ENCODE assay signal across 8 cellular contexts in genomic region chr6:90610291-90610670, GRCh38. TPM values are rescaled to one million over a fixed set of nuclear protein-coding genes. Genes with fewer than 3 reads are reported as not detected.
DNase-seq lines count a peak whose midpoint lies in the region; ATAC-seq and TF ChIP-seq lines count a peak whose summit lies in the region.

No MANE protein-coding gene starts in this region.

- H4K20me1 ChIP-seq in Karpas-422 (ENCODE audit: insufficient read depth, low read depth, low read length): no peaks in the 10 kb centered on the region

- DNase-seq in Calu3 (no peak), Karpas-422 (no peak), mesenchymal stem cell (no peak), vagina (ENCODE audit: extremely low spot score in 2 of 2) (no peak), NCI-H226 (no peak), HAP-1 (ENCODE audit: low spot score in 2 of 2) (no peak), NK-92 (lab: John Stamatoyannopoulos, UW; ENCODE audit: unreplicated experiment) (no peak)
- DNase-seq in central memory CD8-positive, alpha-beta T cell (ENCODE audit: low spot score in 2 of 2): no peak

- no peak for ATAC-seq in central memory CD8-positive, alpha-beta T cell (replicated peaks; ENCODE audit: extremely low read depth, poor library complexity, severe bottlenecking)

- H3K79me2 ChIP-seq in Karpas-422 (ENCODE audit: low read length): no peaks in the 10 kb centered on the region

- in situ Hi-C loops in HAP-1 (cut with MboI; ENCODE audit: low sequenced_read_pairs): no loop called here

- H3K4me1 ChIP-seq in Karpas-422 (ENCODE audit: low read length) (peaks cover 13% of the 10 kb centered on the region), mesenchymal stem cell (ENCODE audit: control insufficient read depth, insufficient read depth, low read depth, low read length) (peaks cover 8% of the 10 kb centered on the region), vagina (peaks cover 20% of the 10 kb centered on the region), HAP-1 (peaks cover 9% of the 10 kb centered on the region)

- no peaks in the 10 kb centered on the region for H3K79me1 ChIP-seq in mesenchymal stem cell (replicated peaks; ENCODE audit: low read length, poor library complexity, severe bottlenecking)

- H3K4me1 Mint-ChIP-seq in Calu3 (ENCODE audit: low read depth, unreplicated experiment): peaks cover 9% of the 10 kb centered on the region
- peaks cover 14% of the 10 kb centered on the region for H3K4me1 Mint-ChIP-seq in central memory CD8-positive, alpha-beta T cell

- H3K27me3 Mint-ChIP-seq in Calu3 (ENCODE audit: unreplicated experiment): peaks cover 51% of the 10 kb centered on the region
- peaks cover 97% of the 10 kb centered on the region for H3K27me3 Mint-ChIP-seq in central memory CD8-positive, alpha-beta T cell

- H3K9me3 ChIP-seq in Karpas-422 (ENCODE audit: low read length): no peaks in the 10 kb centered on the region
- H3K9me3 ChIP-seq in mesenchymal stem cell (ENCODE audit: control insufficient read depth, low read length): no peaks in the 10 kb centered on the region
- no peaks in the 10 kb centered on the region for H3K9me3 ChIP-seq in vagina
- no peaks in the 10 kb centered on the region for H3K9me3 ChIP-seq in HAP-1

- no peak overlapping the region for H2BK5ac ChIP-seq in mesenchymal stem cell (ENCODE audit: low read depth, low read length, poor library complexity, severe bottlenecking)

- H3K14ac ChIP-seq in mesenchymal stem cell (ENCODE audit: low read length in 2 of 2): no peak overlapping the region

- intact Hi-C loops in Calu3 (cut with micrococcal nuclease; ENCODE audit: unreplicated experiment) (no loop called here), vagina (cut with DNase I) (no loop called here)

- no peak overlapping the region for H2BK120ac ChIP-seq in mesenchymal stem cell (ENCODE audit: low read depth, low read length)

- H3K4ac ChIP-seq in mesenchymal stem cell (ENCODE audit: low read depth in 1 of 2, low read length in 2 of 2): no peak overlapping the region

- H3K4me3 ChIP-seq in Karpas-422 (ENCODE audit: low read length) (no peak overlapping the region), mesenchymal stem cell (ENCODE audit: insufficient read depth in 1 of 2, low read depth in 1 of 2, low read length in 2 of 2) (peak overlapping the region in 1 of 2 experiments; percentile 84), vagina (peak overlapping the region; percentile 54 to 56), HAP-1 (no peak overlapping the region)

- H2AFZ ChIP-seq in Karpas-422 (ENCODE audit: low read length): 0 out of 2 replicates have a peak overlapping the region, but pooled peaks have one; percentile 97
- peak overlapping the region; percentile 54 for H2AFZ ChIP-seq in mesenchymal stem cell (ENCODE audit: low read depth, low read length)

- peak overlapping the region; percentile 49 for H4K8ac ChIP-seq in mesenchymal stem cell (ENCODE audit: low read length)

- H3K36me3 Mint-ChIP-seq in Calu3 (ENCODE audit: insufficient read depth, unreplicated experiment): peaks cover 10% of the 10 kb centered on the region
- no peaks in the 10 kb centered on the region for H3K36me3 Mint-ChIP-seq in central memory CD8-positive, alpha-beta T cell (ENCODE audit: insufficient read depth)

- peak overlapping the region; percentile 78 for H3K4me2 ChIP-seq in Karpas-422 (ENCODE audit: low read depth, low read length, poor library complexity, severe bottlenecking)
- peak overlapping the region; percentile 96 for H3K4me2 ChIP-seq in mesenchymal stem cell (ENCODE audit: low read length, poor library complexity, severe bottlenecking)

- no peaks in the 10 kb centered on the region for H3K9me2 ChIP-seq in Karpas-422 (replicated peaks; ENCODE audit: insufficient read depth, low read length)

- CTCF ChIA-PET in Calu3 (lab: Charles Lee): interaction anchor here (0.6 to 1.2 kb wide), 3 partner anchors 330 to 670 kb away, joined by 3 to 4 read pairs (median 3); no protein-coding TSS in a partner anchor

- TF ChIP-seq CTCF in Calu3 (IDR thresholded peaks at IDR 0.05; ENCODE audit: unreplicated experiment): no peak
- TF ChIP-seq CTCF in vagina (IDR thresholded peaks at IDR 0.05): no peak

- no peak overlapping the region for H2BK15ac ChIP-seq in mesenchymal stem cell (ENCODE audit: low read depth, poor library complexity, severe bottlenecking)

- H3K27ac Mint-ChIP-seq in Calu3 (ENCODE audit: unreplicated experiment): no peak overlapping the region
- no peak overlapping the region for H3K27ac Mint-ChIP-seq in central memory CD8-positive, alpha-beta T cell (ENCODE audit: low read depth)

- H3K36me3 ChIP-seq in Karpas-422 (ENCODE audit: insufficient read depth, low read length) (no peaks in the 10 kb centered on the region), mesenchymal stem cell (ENCODE audit: control insufficient read depth in 1 of 2, insufficient read depth in 2 of 2, low read depth in 1 of 2, low read length in 2 of 2) (no peaks in the 10 kb centered on the region), vagina (no peaks in the 10 kb centered on the region), HAP-1 (replicated peaks) (no peaks in the 10 kb centered on the region)

- peak overlapping the region in 1 of 2 experiments; percentile 73 for H3K18ac ChIP-seq in mesenchymal stem cell (ENCODE audit: low read depth in 1 of 2, low read length in 2 of 2)

- no peak overlapping the region for H2AK5ac ChIP-seq in mesenchymal stem cell (ENCODE audit: low read length, severe bottlenecking)

- WGBS in mesenchymal stem cell: 17% methylated on average over 19 of the region's 19 CpGs

- no peak overlapping the region for H3K27ac ChIP-seq in Karpas-422 (ENCODE audit: low read length)
- H3K27ac ChIP-seq in mesenchymal stem cell (ENCODE audit: low read length, poor library complexity, severe bottlenecking): no peak overlapping the region
- H3K27ac ChIP-seq in vagina: peak overlapping the region; percentile 61

- H3K9ac ChIP-seq in Karpas-422 (ENCODE audit: low read length) (no peak overlapping the region), mesenchymal stem cell (ENCODE audit: low read length) (peak overlapping the region; percentile 62)

- BruUV-seq in Calu3 (replicated peaks; lab: Mats Ljungman, UMichigan): no TSS peak

- no peaks in the 10 kb centered on the region for H3K9me3 Mint-ChIP-seq in Calu3 (ENCODE audit: low read depth, unreplicated experiment)
- H3K9me3 Mint-ChIP-seq in central memory CD8-positive, alpha-beta T cell: no peaks in the 10 kb centered on the region

- peak overlapping the region; percentile 27 for H4K91ac ChIP-seq in mesenchymal stem cell (ENCODE audit: low read length)

- no peak overlapping the region for H3K23ac ChIP-seq in mesenchymal stem cell (ENCODE audit: low read length in 2 of 2)

- TF ChIP-seq POLR2A in vagina (IDR thresholded peaks at IDR 0.05): no peak

- peak overlapping the region; percentile 64 for H3K4me3 Mint-ChIP-seq in Calu3 (ENCODE audit: low read depth, unreplicated experiment)
- peak overlapping the region; percentile 82 for H3K4me3 Mint-ChIP-seq in central memory CD8-positive, alpha-beta T cell

- H2BK12ac ChIP-seq in mesenchymal stem cell (ENCODE audit: low read length in 2 of 2): no peak overlapping the region

- H3K27me3 ChIP-seq in Karpas-422 (ENCODE audit: low read length) (no peaks in the 10 kb centered on the region), mesenchymal stem cell (ENCODE audit: control insufficient read depth in 1 of 2, insufficient read depth in 1 of 2, low read length in 2 of 2) (peaks cover 33 to 59% of the 10 kb centered on the region in 2 experiments), vagina (no peaks in the 10 kb centered on the region), HAP-1 (ENCODE audit: low read depth) (peaks cover 62% of the 10 kb centered on the region)

RNA-seq across cellular contexts. Expression of gene MAP3K7, which starts 23.4 kb away (rescaled TPM):
- total RNA-seq in Calu3 (2022) (27.8 and 28.1 TPM in 2 replicates), vagina (27.0 TPM)
- total RNA-seq in Karpas-422 (2014; rRNA removed; shearing (Covaris generic); ENCODE audit: low replicate concordance): 55.6 and 91.9 TPM in 2 replicates
- polyA plus RNA-seq in mesenchymal stem cell (2013, experiment 1 of 2): 24.9 TPM
- polyA plus RNA-seq in mesenchymal stem cell (2013, experiment 2 of 2): 25.5 TPM

Comparison
In these comparisons a context has a peak if more than half of its experiments do, and no peak if none do; other contexts are left out.
1. H3K4me3 ChIP-seq: peak in vagina (2 of 2); none in Karpas-422 (single experiment) and HAP-1 (single experiment).